In genomic region chr15:88299502-88299901, GRCh38 we compare ENCODE assay signal across 18 cellular contexts. TPM values are rescaled to one million over a fixed set of nuclear protein-coding genes. Genes with fewer than 3 reads are reported as not detected.
"Had no signal": no experiment of that assay in that cellular context is flagged by ENCODE, and none has a peak within 500 bp of the region (broad histone marks: within the 10 kb centered on the region; RNA-seq: fewer than 3 reads in every experiment).

No MANE protein-coding gene starts in this region.

- ATAC-seq: left lobe of liver had no signal

- H3K4me3 ChIP-seq: ascending aorta, breast epithelium, esophagus squamous epithelium, thyroid gland had no signal

- H3K4me1 ChIP-seq: ascending aorta, breast epithelium, esophagus squamous epithelium, thyroid gland had no signal

- H3K27me3 ChIP-seq: ascending aorta, thyroid gland had no signal

- FAIRE-seq: keratinocyte had no signal

- H3K27ac ChIP-seq: ascending aorta, breast epithelium, esophagus squamous epithelium, thyroid gland had no signal

- H3K9me3 ChIP-seq: ascending aorta, breast epithelium, esophagus squamous epithelium, thyroid gland had no signal

- DNase-seq: activated CD4-positive, CD25-positive, alpha-beta regulatory T cell treated with anti-CD3 and anti-CD28 coated beads, Interleukin-2, amount 50 U/mL, for 72 hours; activated CD8-positive, alpha-beta memory T cell treated with anti-CD3 and anti-CD28 coated beads for 24 hours; activated CD8-positive, alpha-beta memory T cell treated with anti-CD3 and anti-CD28 coated beads, Interleukin-2, amount 50 U/mL, for 48 hours; activated effector memory CD4-positive, alpha-beta T cell treated with anti-CD3 and anti-CD28 coated beads, Interleukin-2, amount 50 U/mL, for 16 hours; activated naive CD4-positive, alpha-beta T cell treated with anti-CD3 and anti-CD28 coated beads, Interleukin-2, amount 50 U/mL, for 16 hours; activated T-cell treated with anti-CD3 and anti-CD28 coated beads, Interleukin-2, amount 50 U/mL, for 48 hours; effector memory CD4-positive, alpha-beta T cell; esophagus squamous epithelium; midbrain; occipital lobe; stimulated activated CD8-positive, alpha-beta memory T cell treated with anti-CD3 and anti-CD28 coated beads, Interleukin-4, amount 100 ng/mL, for 48 hours; stimulated activated naive CD4-positive, alpha-beta T cell; thyroid gland had no signal

- H3K36me3 ChIP-seq: ascending aorta, breast epithelium, esophagus squamous epithelium, thyroid gland had no signal

RNA-seq across cellular contexts. Expression of gene NTRK3, which starts 43.0 kb away (rescaled TPM):
- total RNA-seq: lung microvascular endothelial cell had no signal
- polyA plus RNA-seq: keratinocyte had no signal
